Comparison of ENCODE assay signal across 8 cellular contexts in the genomic region with DNA sequence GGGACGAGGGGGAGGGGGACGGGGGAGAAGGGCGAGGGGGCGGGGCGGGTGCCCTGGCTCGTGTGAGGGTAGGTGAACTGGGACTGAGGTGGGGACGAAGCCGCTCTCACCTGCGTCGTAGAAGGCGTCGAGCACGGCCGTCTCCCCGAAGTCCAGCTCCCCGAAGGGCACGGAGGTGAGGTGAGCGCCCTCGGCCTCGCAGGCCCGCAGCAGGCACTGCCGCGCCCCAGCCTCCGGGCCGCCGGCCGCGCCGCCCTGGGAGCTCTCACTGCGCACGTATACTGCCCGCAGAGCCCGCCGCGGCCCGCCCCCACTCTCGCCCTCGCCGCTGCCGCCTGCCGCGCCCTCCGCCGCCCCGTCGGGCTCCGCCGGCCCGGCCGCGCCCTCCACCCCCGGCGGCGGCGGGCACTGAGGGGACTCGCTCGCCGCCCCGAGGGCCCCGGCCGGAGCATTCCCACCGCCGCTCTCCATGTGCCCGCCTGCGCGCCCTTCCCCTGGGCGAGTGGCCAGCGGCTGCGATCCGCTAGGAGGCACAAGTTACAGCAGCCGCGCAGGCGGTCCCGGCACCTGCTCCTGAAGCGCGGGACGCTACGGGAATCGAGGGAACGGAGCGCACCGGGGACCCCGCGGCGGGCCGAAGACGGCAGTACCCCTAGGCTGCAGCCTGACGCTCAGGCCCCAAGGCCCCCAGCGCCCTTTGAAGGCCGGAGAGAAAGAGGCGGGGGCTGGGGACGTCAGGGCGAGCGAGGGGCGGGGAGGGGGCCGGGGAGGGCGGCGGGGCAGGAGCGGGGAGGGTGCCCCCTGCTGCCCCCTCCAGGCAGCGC. TPM values are rescaled to one million over a fixed set of nuclear protein-coding genes. Genes with fewer than 3 reads are reported as not detected.
DNase-seq lines count a peak whose midpoint lies in the region; ATAC-seq and TF ChIP-seq lines count a peak whose summit lies in the region.

A gene with protein sequence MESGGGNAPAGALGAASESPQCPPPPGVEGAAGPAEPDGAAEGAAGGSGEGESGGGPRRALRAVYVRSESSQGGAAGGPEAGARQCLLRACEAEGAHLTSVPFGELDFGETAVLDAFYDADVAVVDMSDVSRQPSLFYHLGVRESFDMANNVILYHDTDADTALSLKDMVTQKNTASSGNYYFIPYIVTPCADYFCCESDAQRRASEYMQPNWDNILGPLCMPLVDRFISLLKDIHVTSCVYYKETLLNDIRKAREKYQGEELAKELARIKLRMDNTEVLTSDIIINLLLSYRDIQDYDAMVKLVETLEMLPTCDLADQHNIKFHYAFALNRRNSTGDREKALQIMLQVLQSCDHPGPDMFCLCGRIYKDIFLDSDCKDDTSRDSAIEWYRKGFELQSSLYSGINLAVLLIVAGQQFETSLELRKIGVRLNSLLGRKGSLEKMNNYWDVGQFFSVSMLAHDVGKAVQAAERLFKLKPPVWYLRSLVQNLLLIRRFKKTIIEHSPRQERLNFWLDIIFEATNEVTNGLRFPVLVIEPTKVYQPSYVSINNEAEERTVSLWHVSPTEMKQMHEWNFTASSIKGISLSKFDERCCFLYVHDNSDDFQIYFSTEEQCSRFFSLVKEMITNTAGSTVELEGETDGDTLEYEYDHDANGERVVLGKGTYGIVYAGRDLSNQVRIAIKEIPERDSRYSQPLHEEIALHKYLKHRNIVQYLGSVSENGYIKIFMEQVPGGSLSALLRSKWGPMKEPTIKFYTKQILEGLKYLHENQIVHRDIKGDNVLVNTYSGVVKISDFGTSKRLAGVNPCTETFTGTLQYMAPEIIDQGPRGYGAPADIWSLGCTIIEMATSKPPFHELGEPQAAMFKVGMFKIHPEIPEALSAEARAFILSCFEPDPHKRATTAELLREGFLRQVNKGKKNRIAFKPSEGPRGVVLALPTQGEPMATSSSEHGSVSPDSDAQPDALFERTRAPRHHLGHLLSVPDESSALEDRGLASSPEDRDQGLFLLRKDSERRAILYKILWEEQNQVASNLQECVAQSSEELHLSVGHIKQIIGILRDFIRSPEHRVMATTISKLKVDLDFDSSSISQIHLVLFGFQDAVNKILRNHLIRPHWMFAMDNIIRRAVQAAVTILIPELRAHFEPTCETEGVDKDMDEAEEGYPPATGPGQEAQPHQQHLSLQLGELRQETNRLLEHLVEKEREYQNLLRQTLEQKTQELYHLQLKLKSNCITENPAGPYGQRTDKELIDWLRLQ (N-terminal part only) (minus strand): TSS at position 718 of the 824 bp plus-strand sequence. CDS start 247 bp downstream, at position 471.

- no peaks in the 10 kb centered on the region for H3K9me3 Mint-ChIP-seq in activated T-cell treated with anti-CD3 and anti-CD28 coated beads, Interleukin-2, amount 50 U/mL, for 4 hours

- ATAC-seq in activated T-cell treated with anti-CD3 and anti-CD28 coated beads, Interleukin-2, amount 50 U/mL, for 4 hours: peak; percentile 67 to 76
- ATAC-seq in HG03521 (IDR thresholded peaks at IDR 0.05; ENCODE audit: unreplicated experiment): no peak

- H3K4me1 Mint-ChIP-seq in activated T-cell treated with anti-CD3 and anti-CD28 coated beads, Interleukin-2, amount 50 U/mL, for 4 hours (ENCODE audit: low read depth): no peaks in the 10 kb centered on the region

- no peaks in the 10 kb centered on the region for H3K79me2 ChIP-seq in KMS-11 (ENCODE audit: insufficient read depth, low read depth)

- DNase-seq in NCI-H2171 treated with DMSO at 0.1 percent for 48 hours (lab: John Stamatoyannopoulos, UW): peak; percentile 10
- DNase-seq in NCI-H2171 (lab: John Stamatoyannopoulos, UW): no peak
- no peak for DNase-seq in activated T-cell treated with anti-CD3 and anti-CD28 coated beads, Interleukin-2, amount 50 U/mL, for 4 hours
- peak; percentile 19 for DNase-seq in hepatic stellate cell (ENCODE audit: low spot score)
- peak; percentile 4 for DNase-seq in stimulated activated CD4-positive, alpha-beta T cell treated with anti-CD3 and anti-CD28 coated beads, Interleukin-4, amount 100 ng/mL, for 1 hour
- DNase-seq in DMS79 treated with DMSO at 0.1 percent for 48 hours (lab: John Stamatoyannopoulos, UW): no peak

- no peaks in the 10 kb centered on the region for H3K4me1 ChIP-seq in KMS-11 (ENCODE audit: low read depth, poor library complexity, severe bottlenecking)

- peaks cover 34% of the 10 kb centered on the region for H3K27me3 Mint-ChIP-seq in activated T-cell treated with anti-CD3 and anti-CD28 coated beads, Interleukin-2, amount 50 U/mL, for 4 hours (ENCODE audit: low read depth)

- no peak within 1 kb of the TSS for H3K4me3 ChIP-seq in KMS-11 (IDR thresholded peaks at IDR 0.05; ENCODE audit: insufficient read depth, low read depth, low read length)

- no peaks in the 10 kb centered on the region for H3K36me3 ChIP-seq in KMS-11 (ENCODE audit: insufficient read depth)

- H3K36me3 Mint-ChIP-seq in activated T-cell treated with anti-CD3 and anti-CD28 coated beads, Interleukin-2, amount 50 U/mL, for 4 hours (ENCODE audit: insufficient read depth): no peaks in the 10 kb centered on the region

- peak within 1 kb of the TSS; percentile 12; the same call in 1 of the 2 replicates for H3K9ac ChIP-seq in KMS-11

- H2AFZ ChIP-seq in KMS-11 (ENCODE audit: low read depth): peak within 1 kb of the TSS; percentile 75

- H3K4me3 Mint-ChIP-seq in activated T-cell treated with anti-CD3 and anti-CD28 coated beads, Interleukin-2, amount 50 U/mL, for 4 hours: no peak within 1 kb of the TSS

- no peaks in the 10 kb centered on the region for H3K27me3 ChIP-seq in KMS-11 (ENCODE audit: insufficient read depth, low read depth)

- no peaks in the 10 kb centered on the region for H4K20me1 ChIP-seq in KMS-11 (ENCODE audit: insufficient read depth)

- peak within 1 kb of the TSS; percentile 84 for H3K4me2 ChIP-seq in KMS-11

- H3K27ac ChIP-seq in KMS-11: no peak within 1 kb of the TSS

- no peak for TF ChIP-seq CTCF in KMS-11 (conservative IDR thresholded peaks at IDR 0.05; ENCODE audit: low read depth, low read length)

RNA-seq across cellular contexts. Expression of the gene that starts here (rescaled TPM):
- under 1 TPM in 1 of 3 donors, not detected in 2; 0.15 TPM for total RNA-seq in activated T-cell treated with anti-CD3 and anti-CD28 coated beads, Interleukin-2, amount 50 U/mL, for 4 hours

Comparison
In these comparisons a context has a peak if more than half of its experiments do, and no peak if none do; other contexts are left out.
1. DNase-seq: peak in NCI-H2171 treated with DMSO at 0.1 percent for 48 hours (single experiment), hepatic stellate cell (single experiment) and stimulated activated CD4-positive, alpha-beta T cell treated with anti-CD3 and anti-CD28 coated beads, Interleukin-4, amount 100 ng/mL, for 1 hour (single experiment); none in NCI-H2171 (single experiment), activated T-cell treated with anti-CD3 and anti-CD28 coated beads, Interleukin-2, amount 50 U/mL, for 4 hours (single experiment) and DMS79 treated with DMSO at 0.1 percent for 48 hours (single experiment).
2. Peak in ATAC-seq in activated T-cell treated with anti-CD3 and anti-CD28 coated beads, Interleukin-2, amount 50 U/mL, for 4 hours; RNA of the gene not detected or under 1 TPM.